ENCODE assay signal across 8 cellular contexts in genomic region chr20:325043-325888, GRCh38.
A peak's percentile ranks its signal among the peaks of the same experiment; 100 is the strongest.
DNase-seq lines count a peak whose midpoint lies in the region; ATAC-seq and FAIRE-seq lines count a peak whose summit lies in the region.

Gene SOX12, plus strand, starts transcription at chr20:325552. Its CDS starts 373 bp downstream, at chr20:325925.

- H3K4me3 Mint-ChIP-seq in effector memory CD8-positive, alpha-beta T cell = peak within 1 kb of the TSS; percentile 89 to 92
- peak within 1 kb of the TSS; percentile 95 for H3K4me3 Mint-ChIP-seq in memory B cell

- peaks cover 21% of the 10 kb centered on the region for H3K36me3 Mint-ChIP-seq in effector memory CD8-positive, alpha-beta T cell (ENCODE audit: insufficient read depth)
- peaks cover 7% of the 10 kb centered on the region for H3K36me3 Mint-ChIP-seq in memory B cell

- no peaks in the 10 kb centered on the region for H3K27me3 Mint-ChIP-seq in effector memory CD8-positive, alpha-beta T cell
- H3K27me3 Mint-ChIP-seq in memory B cell = no peaks in the 10 kb centered on the region

- no peaks in the 10 kb centered on the region for H3K9me3 Mint-ChIP-seq in effector memory CD8-positive, alpha-beta T cell
- H3K9me3 Mint-ChIP-seq in memory B cell = no peaks in the 10 kb centered on the region

- peak; percentile 89 for DNase-seq in COR-L47 (lab: John Stamatoyannopoulos, UW)
- DNase-seq in HTR-8/SVneo (ENCODE audit: insufficient read length, low spot score) = peak; percentile 89
- DNase-seq in NOMO-1 (lab: John Stamatoyannopoulos, UW; ENCODE audit: unreplicated experiment in 2 of 2) = peak; percentile 88 to 98
- peak; percentile 94 to 96 (median 95) for DNase-seq in activated CD8-positive, alpha-beta memory T cell treated with anti-CD3 and anti-CD28 coated beads for 48 hours (ENCODE audit: low read depth in 2 of 3, low spot score in 2 of 3)
- peak; percentile 97 for DNase-seq in effector memory CD8-positive, alpha-beta T cell
- DNase-seq in memory B cell (ENCODE audit: low spot score in 2 of 2) = peak; percentile 98 to 99
- peak; percentile 92 for DNase-seq in stimulated activated CD8-positive, alpha-beta memory T cell treated with anti-CD3 and anti-CD28 coated beads, Interleukin-12 subunit alpha, Interleukin-12 subunit beta, amount 100 ng/mL, for 24 hours (ENCODE audit: extremely low read depth)

- peak; percentile 69 for ATAC-seq in GM21381 (IDR thresholded peaks at IDR 0.05; ENCODE audit: unreplicated experiment)
- peak; percentile 78 for ATAC-seq in effector memory CD8-positive, alpha-beta T cell (replicated peaks)
- peak; percentile 74 for ATAC-seq in memory B cell (ENCODE audit: low read depth)

- FAIRE-seq in HTR-8/SVneo (lab: Jason Lieb, UNC) = peak; percentile 36

- H3K4me1 Mint-ChIP-seq in effector memory CD8-positive, alpha-beta T cell (ENCODE audit: low read depth in 2 of 2) = peaks cover 6 to 7% of the 10 kb centered on the region in 2 donors
- peaks cover 26% of the 10 kb centered on the region for H3K4me1 Mint-ChIP-seq in memory B cell

- H3K27ac Mint-ChIP-seq in effector memory CD8-positive, alpha-beta T cell = peak within 1 kb of the TSS; percentile 72 to 84
- peak within 1 kb of the TSS; percentile 89 for H3K27ac Mint-ChIP-seq in memory B cell

Comparison
In these comparisons a context has a peak if more than half of its experiments do, and no peak if none do; other contexts are left out.
1. Peak in every context shown above with its lines: DNase-seq and ATAC-seq.